In the genomic region with DNA sequence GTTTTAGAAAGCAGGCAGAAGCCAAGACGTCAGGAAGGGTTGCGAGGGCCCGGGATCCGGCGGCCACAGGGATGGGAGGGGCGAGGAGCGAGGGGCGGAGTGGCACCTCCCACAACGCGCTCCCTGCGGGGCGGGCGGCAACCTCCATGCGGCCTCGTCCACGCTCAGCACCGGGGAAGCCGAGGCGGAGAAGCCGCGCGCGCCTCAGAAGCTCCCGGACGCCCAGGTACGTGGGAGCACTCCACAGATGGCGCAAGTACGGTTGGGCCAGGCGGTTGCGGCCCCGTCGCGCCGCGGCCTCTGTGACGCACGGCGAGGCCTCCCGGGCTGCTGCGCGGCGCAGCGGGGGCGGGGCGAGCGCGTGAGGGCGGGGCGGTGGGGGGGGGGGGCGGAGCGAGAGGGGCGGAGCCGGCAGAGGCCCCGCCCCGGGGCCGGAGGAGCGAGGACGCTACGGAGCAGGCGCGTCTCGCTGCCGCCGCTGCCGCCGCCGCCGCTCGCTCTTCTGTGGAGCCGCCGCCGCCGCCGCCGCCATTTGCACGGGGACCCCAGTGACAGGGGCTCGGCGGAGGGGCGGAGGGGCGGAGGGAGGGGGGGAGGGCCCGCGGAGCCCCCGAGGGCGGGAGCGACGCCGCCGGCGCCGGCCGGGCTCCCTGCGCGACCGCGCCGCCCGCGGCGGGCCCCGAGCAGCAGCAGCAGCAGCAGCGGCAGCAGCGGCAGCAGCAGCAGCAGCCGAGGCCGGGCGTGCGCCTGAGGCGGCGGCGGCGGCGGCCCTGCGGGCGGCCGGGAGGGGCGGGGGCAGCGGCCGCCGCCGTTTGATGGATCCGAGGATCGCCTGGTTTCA, we compare ENCODE assay signal across 8 cellular contexts.
DNase-seq lines count a peak whose midpoint lies in the region; ATAC-seq and TF ChIP-seq lines count a peak whose summit lies in the region.

A gene (plus strand): TSS at position 500 of the 841 bp plus-strand sequence. CDS start 316 bp downstream, at position 816.

- no peaks in the 10 kb centered on the region for H3K9me3 ChIP-seq in BLaER1

- DNase-seq in NCI-H774 (lab: John Stamatoyannopoulos, UW) (peak; percentile 79), medulla oblongata (ENCODE audit: extremely low spot score) (peak; percentile 84)
- DNase-seq in activated CD8-positive, alpha-beta memory T cell treated with anti-CD3 and anti-CD28 coated beads for 24 hours, result peak; percentile 96
- peak; percentile 85 for DNase-seq in effector CD4-positive, alpha-beta T cell
- peak; percentile 74 to 82 (median 80) for DNase-seq in stimulated activated CD4-positive, alpha-beta T cell treated with anti-CD3 and anti-CD28 coated beads, TNF-alpha, amount 100 ng/mL, for 48 hours (ENCODE audit: low read depth in 3 of 3)

- peaks cover 47% of the 10 kb centered on the region for H4K20me1 ChIP-seq in BLaER1

- H3K36me3 ChIP-seq in BLaER1, result no peaks in the 10 kb centered on the region; the same call in 1 of the 2 replicates

- peak within 1 kb of the TSS; percentile 98 for H3K4me3 ChIP-seq in BLaER1

- peak; percentile 77 for ATAC-seq in HG03378 (IDR thresholded peaks at IDR 0.05; ENCODE audit: unreplicated experiment)

- no peaks in the 10 kb centered on the region for H3K27me3 ChIP-seq in BLaER1

- peak; percentile 87 for TF ChIP-seq POLR2A in GM19193 (IDR thresholded peaks at IDR 0.05; ENCODE audit: extremely low read depth, insufficient read depth, insufficient read length)

- H3K27ac ChIP-seq in BLaER1, result peak within 1 kb of the TSS; percentile 93

- peaks cover 40% of the 10 kb centered on the region for H3K4me1 ChIP-seq in BLaER1

- H3K4me2 ChIP-seq in BLaER1, result peak within 1 kb of the TSS; percentile 100

- peak within 1 kb of the TSS; percentile 89 for H3K9ac ChIP-seq in BLaER1

Comparison
In these comparisons a context has a peak if more than half of its experiments do, and no peak if none do; other contexts are left out.
1. Peak in every context shown above with its lines: DNase-seq, ATAC-seq, H3K4me3 ChIP-seq and H3K27ac ChIP-seq.